Comparison of ENCODE assay signal across 8 cellular contexts in the genomic region with DNA sequence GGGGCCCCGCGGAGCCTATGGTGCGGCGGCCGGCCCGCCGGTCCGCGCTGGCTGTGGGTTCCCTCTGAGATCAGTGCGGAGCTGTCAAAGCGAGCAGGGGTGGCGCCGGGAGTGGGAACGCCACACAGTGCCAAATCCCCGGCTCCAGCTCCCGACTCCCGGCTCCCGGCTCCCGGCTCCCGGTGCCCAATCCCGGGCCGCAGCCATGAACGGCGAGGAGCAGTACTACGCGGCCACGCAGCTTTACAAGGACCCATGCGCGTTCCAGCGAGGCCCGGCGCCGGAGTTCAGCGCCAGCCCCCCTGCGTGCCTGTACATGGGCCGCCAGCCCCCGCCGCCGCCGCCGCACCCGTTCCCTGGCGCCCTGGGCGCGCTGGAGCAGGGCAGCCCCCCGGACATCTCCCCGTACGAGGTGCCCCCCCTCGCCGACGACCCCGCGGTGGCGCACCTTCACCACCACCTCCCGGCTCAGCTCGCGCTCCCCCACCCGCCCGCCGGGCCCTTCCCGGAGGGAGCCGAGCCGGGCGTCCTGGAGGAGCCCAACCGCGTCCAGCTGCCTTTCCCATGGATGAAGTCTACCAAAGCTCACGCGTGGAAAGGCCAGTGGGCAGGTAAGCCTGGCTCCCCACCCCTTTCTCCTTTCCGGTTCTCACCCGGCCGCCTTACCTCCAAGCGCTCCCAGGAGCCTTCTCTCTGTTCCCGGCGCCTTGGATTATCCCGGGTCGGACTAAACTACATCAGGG. TPM values are rescaled to one million over a fixed set of nuclear protein-coding genes. Genes with fewer than 3 reads are reported as not detected.
A peak's percentile ranks its signal among the peaks of the same experiment; 100 is the strongest.
DNase-seq lines count a peak whose midpoint lies in the region; ATAC-seq, FAIRE-seq and TF ChIP-seq lines count a peak whose summit lies in the region.

TSS of gene PDX1 (plus strand) at position 67 of the 743 bp plus-strand sequence. CDS start at position 206, 139 bp downstream.

- POLR2A ChIA-PET in activated CD4-positive, alpha-beta T cell treated with anti-CD3 and anti-CD28 coated beads for 36 hours (lab: Charles Lee): no interaction called here

- H3K9me3 ChIP-seq in SK-N-MC (ENCODE audit: low read depth, low read length) (no peaks in the 10 kb centered on the region), gastrocnemius medialis (no peaks in the 10 kb centered on the region)

- DNase-seq in activated CD4-positive, alpha-beta T cell treated with anti-CD3 and anti-CD28 coated beads for 36 hours: no peak
- DNase-seq in activated CD4-positive, alpha-beta T cell treated with anti-CD3 and anti-CD28 coated beads, Interleukin-2, amount 50 U/mL, for 1 hour: no peak
- DNase-seq in SK-N-MC (ENCODE audit: low read depth, low spot score) (no peak), glutamatergic neuron (peak; percentile 71), gastrocnemius medialis (no peak), iPS-NIHi7 (ENCODE audit: extremely low spot score) (no peak), RCC 7860 (ENCODE audit: low spot score) (no peak), cortex of kidney (lab: John Stamatoyannopoulos, UW) (no peak)

- H3K27me3 Mint-ChIP-seq in activated CD4-positive, alpha-beta T cell treated with anti-CD3 and anti-CD28 coated beads for 36 hours: peaks cover 68% of the 10 kb centered on the region
- H3K27me3 Mint-ChIP-seq in glutamatergic neuron (ENCODE audit: unreplicated experiment): peaks cover 47% of the 10 kb centered on the region

- CTCF ChIA-PET in activated CD4-positive, alpha-beta T cell treated with anti-CD3 and anti-CD28 coated beads for 36 hours (lab: Charles Lee): interaction anchor here (1.3 to 2.7 kb wide), 3 partner anchors 35 to 94 kb away, joined by 4 to 10 read pairs (median 5); no protein-coding TSS in a partner anchor

- TF ChIP-seq CTCF in glutamatergic neuron (IDR thresholded peaks at IDR 0.05; ENCODE audit: partially characterized antibody, unreplicated experiment) (no peak), gastrocnemius medialis (IDR thresholded peaks at IDR 0.05 in 4 of 5, conservative IDR thresholded peaks at IDR 0.05 in 1 of 5) (no peak)

- no peak within 1 kb of the TSS for H3K27ac Mint-ChIP-seq in activated CD4-positive, alpha-beta T cell treated with anti-CD3 and anti-CD28 coated beads for 36 hours
- H3K27ac Mint-ChIP-seq in glutamatergic neuron (ENCODE audit: unreplicated experiment): no peak within 1 kb of the TSS

- H3K27ac ChIP-seq in SK-N-MC (no peak within 1 kb of the TSS), gastrocnemius medialis (no peak within 1 kb of the TSS)

- no peak for TF ChIP-seq POLR2A in gastrocnemius medialis (IDR thresholded peaks at IDR 0.05)

- intact Hi-C loops in activated CD4-positive, alpha-beta T cell treated with anti-CD3 and anti-CD28 coated beads for 36 hours (cut with DNase I, micrococcal nuclease): loop anchor here (1.0 to 5.0 kb wide), 4 partner anchors 34 to 129 kb away; partner anchors contain the start of gene GSX1 (in 1 of the 2)
- intact Hi-C loops in gastrocnemius medialis (cut with DNase I; ENCODE audit: low total_unique reads): no loop called here

- H3K4me3 ChIP-seq in SK-N-MC: peak within 1 kb of the TSS; percentile 12; the same call in 1 of the 2 replicates
- peak within 1 kb of the TSS; percentile 34 to 63 (median 45) for H3K4me3 ChIP-seq in gastrocnemius medialis

- peak within 1 kb of the TSS; percentile 67 for H3K4me3 Mint-ChIP-seq in activated CD4-positive, alpha-beta T cell treated with anti-CD3 and anti-CD28 coated beads for 36 hours
- H3K4me3 Mint-ChIP-seq in glutamatergic neuron (ENCODE audit: unreplicated experiment): peak within 1 kb of the TSS; percentile 80

- FAIRE-seq in RCC 7860 (lab: Jason Lieb, UNC): no peak

- H3K36me3 ChIP-seq in SK-N-MC (ENCODE audit: insufficient read depth, low read length) (no peaks in the 10 kb centered on the region), gastrocnemius medialis (no peaks in the 10 kb centered on the region)

- H3K9ac ChIP-seq in SK-N-MC (ENCODE audit: insufficient read length): no peak within 1 kb of the TSS

- H3K4me1 ChIP-seq in gastrocnemius medialis: peaks cover 14 to 34% of the 10 kb centered on the region in 2 donors

- ATAC-seq in activated CD4-positive, alpha-beta T cell treated with anti-CD3 and anti-CD28 coated beads for 36 hours: peak; percentile 28
- peak in 1 of 2 donors; percentile 23 for ATAC-seq in gastrocnemius medialis

- in situ Hi-C loops in gastrocnemius medialis (cut with MboI; ENCODE audit: low sequenced_read_pairs in 4 of 4): no loop called here

- peaks cover 97 to 100% (median 99%) of the 10 kb centered on the region in 3 donors for H3K27me3 ChIP-seq in gastrocnemius medialis

- H3K9me3 Mint-ChIP-seq in activated CD4-positive, alpha-beta T cell treated with anti-CD3 and anti-CD28 coated beads for 36 hours (ENCODE audit: low read depth): no peaks in the 10 kb centered on the region
- peaks cover 19% of the 10 kb centered on the region for H3K9me3 Mint-ChIP-seq in glutamatergic neuron (ENCODE audit: unreplicated experiment)

- peaks cover 26% of the 10 kb centered on the region for H3K4me1 Mint-ChIP-seq in activated CD4-positive, alpha-beta T cell treated with anti-CD3 and anti-CD28 coated beads for 36 hours
- H3K4me1 Mint-ChIP-seq in glutamatergic neuron (ENCODE audit: low read depth, unreplicated experiment): peaks cover 4% of the 10 kb centered on the region

- H3K36me3 Mint-ChIP-seq in activated CD4-positive, alpha-beta T cell treated with anti-CD3 and anti-CD28 coated beads for 36 hours (ENCODE audit: low read depth): no peaks in the 10 kb centered on the region
- H3K36me3 Mint-ChIP-seq in glutamatergic neuron (ENCODE audit: unreplicated experiment): no peaks in the 10 kb centered on the region

RNA-seq across cellular contexts. Expression of gene PDX1, which starts in this region (rescaled TPM):
- not detected for total RNA-seq in activated CD4-positive, alpha-beta T cell treated with anti-CD3 and anti-CD28 coated beads for 36 hours
- total RNA-seq in glutamatergic neuron (ENCODE audit: unreplicated experiment) (not detected), gastrocnemius medialis (not detected)

Comparison
In these comparisons a context has a peak if more than half of its experiments do, and no peak if none do; other contexts are left out.
1. Peak in ATAC-seq in activated CD4-positive, alpha-beta T cell treated with anti-CD3 and anti-CD28 coated beads for 36 hours; RNA of the gene not detected or under 1 TPM.
2. Peak in DNase-seq in glutamatergic neuron; RNA of the gene not detected or under 1 TPM.